16 cellular contexts compared by ENCODE assay signal in the genomic region with DNA sequence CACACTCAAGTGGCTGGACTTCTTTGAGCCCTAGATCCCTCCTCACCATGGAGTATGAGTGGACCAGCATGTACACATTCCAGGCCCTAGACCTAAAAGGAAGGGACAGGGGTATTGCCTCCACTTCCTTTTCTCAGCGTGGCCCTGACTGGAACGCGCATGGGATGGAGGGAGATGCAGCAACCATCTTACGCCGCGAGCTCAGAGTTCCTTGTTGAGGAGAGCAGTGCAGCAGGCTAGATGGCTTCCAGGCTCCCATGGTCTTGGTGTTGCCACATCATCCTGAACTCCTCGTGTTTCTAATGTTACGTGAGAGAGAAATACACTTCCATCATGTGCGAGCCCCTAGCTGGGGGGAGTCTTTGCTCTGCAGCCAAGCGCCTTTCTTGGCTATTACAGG.
A peak's percentile ranks its signal among the peaks of the same experiment; 100 is the strongest.
DNase-seq lines count a peak whose midpoint lies in the region; ATAC-seq and TF ChIP-seq lines count a peak whose summit lies in the region.
"Had no signal": no experiment of that assay in that cellular context is flagged by ENCODE, and none has a peak within 500 bp of the region (broad histone marks: within the 10 kb centered on the region; RNA-seq: fewer than 3 reads in every experiment).

No MANE protein-coding gene starts in this region.

- peaks cover 15% of the 10 kb centered on the region for H3K4me1 Mint-ChIP-seq in endodermal cell
- peaks cover 44% of the 10 kb centered on the region for H3K4me1 Mint-ChIP-seq in neural progenitor cell
- H3K4me1 Mint-ChIP-seq in stimulated activated effector memory CD8-positive, alpha-beta T cell treated with anti-CD3 and anti-CD28 coated beads, Interleukin-12 subunit alpha, Interleukin-12 subunit beta, amount 100 ng/mL, for 72 hours = no peaks in the 10 kb centered on the region

- ATAC-seq in left cardiac atrium (no peak), right cardiac atrium (no peak)
- ATAC-seq in stimulated activated effector memory CD8-positive, alpha-beta T cell treated with anti-CD3 and anti-CD28 coated beads, Interleukin-12 subunit alpha, Interleukin-12 subunit beta, amount 100 ng/mL, for 72 hours = no peak
- ATAC-seq: GM12878 had no signal

- H3K36me3 Mint-ChIP-seq in endodermal cell (ENCODE audit: low read depth) (no peaks in the 10 kb centered on the region), neural progenitor cell (no peaks in the 10 kb centered on the region)
- no peaks in the 10 kb centered on the region for H3K36me3 Mint-ChIP-seq in stimulated activated effector memory CD8-positive, alpha-beta T cell treated with anti-CD3 and anti-CD28 coated beads, Interleukin-12 subunit alpha, Interleukin-12 subunit beta, amount 100 ng/mL, for 72 hours

- TF ChIP-seq CTCF in endodermal cell (conservative IDR thresholded peaks at IDR 0.05) = no peak
- TF ChIP-seq CTCF in neural progenitor cell (IDR thresholded peaks at IDR 0.05) = no peak
- no peak for TF ChIP-seq CTCF in vagina (IDR thresholded peaks at IDR 0.05)

- H2AFZ ChIP-seq in neural progenitor cell (replicated peaks) = no peak overlapping the region

- H3K27me3 ChIP-seq in right cardiac atrium (ENCODE audit: control insufficient read depth, insufficient read depth) = no peaks in the 10 kb centered on the region
- H3K27me3 ChIP-seq in endodermal cell (ENCODE audit: control insufficient read depth, insufficient read depth, low read length, poor library complexity, severe bottlenecking) = no peaks in the 10 kb centered on the region
- H3K27me3 ChIP-seq in neural progenitor cell = no peaks in the 10 kb centered on the region
- H3K27me3 ChIP-seq in vagina = no peaks in the 10 kb centered on the region

- H3K9ac ChIP-seq in endodermal cell (ENCODE audit: extremely low read depth, low read length, poor library complexity, severe bottlenecking) (no peak overlapping the region), neural progenitor cell (no peak overlapping the region)

- H3K27ac ChIP-seq in right cardiac atrium (ENCODE audit: low read length) (no peak overlapping the region), endodermal cell (ENCODE audit: low read depth, low read length) (no peak overlapping the region), neural progenitor cell (no peak overlapping the region), vagina (peak overlapping the region; percentile 65)

- peaks cover 12% of the 10 kb centered on the region for H4K20me1 ChIP-seq in neural progenitor cell (ENCODE audit: low read depth)

- H3K4me1 ChIP-seq in right cardiac atrium (ENCODE audit: control insufficient read depth, insufficient read depth, low read length) (no peaks in the 10 kb centered on the region), endodermal cell (ENCODE audit: control insufficient read depth, insufficient read depth, low read length) (no peaks in the 10 kb centered on the region), neural progenitor cell (peaks cover 15% of the 10 kb centered on the region), vagina (peaks cover 27% of the 10 kb centered on the region)

- peaks cover 12% of the 10 kb centered on the region for H3K27me3 Mint-ChIP-seq in endodermal cell (ENCODE audit: insufficient read depth)
- peaks cover 6% of the 10 kb centered on the region for H3K27me3 Mint-ChIP-seq in neural progenitor cell (ENCODE audit: insufficient read depth, low read depth)

- H3K27ac Mint-ChIP-seq in endodermal cell (no peak overlapping the region), neural progenitor cell (peak overlapping the region; percentile 42)
- no peak overlapping the region for H3K27ac Mint-ChIP-seq in stimulated activated effector memory CD8-positive, alpha-beta T cell treated with anti-CD3 and anti-CD28 coated beads, Interleukin-12 subunit alpha, Interleukin-12 subunit beta, amount 100 ng/mL, for 72 hours

- H3K9me3 ChIP-seq in right cardiac atrium (ENCODE audit: control insufficient read depth, low read length) (no peaks in the 10 kb centered on the region), endodermal cell (ENCODE audit: control insufficient read depth, low read length) (no peaks in the 10 kb centered on the region), neural progenitor cell (ENCODE audit: low read depth) (no peaks in the 10 kb centered on the region), vagina (no peaks in the 10 kb centered on the region)

- H3K9me3 Mint-ChIP-seq in endodermal cell = peaks cover 12% of the 10 kb centered on the region
- H3K9me3 Mint-ChIP-seq in neural progenitor cell = peaks cover 3% of the 10 kb centered on the region
- no peaks in the 10 kb centered on the region for H3K9me3 Mint-ChIP-seq in stimulated activated effector memory CD8-positive, alpha-beta T cell treated with anti-CD3 and anti-CD28 coated beads, Interleukin-12 subunit alpha, Interleukin-12 subunit beta, amount 100 ng/mL, for 72 hours

- H3K4me2 ChIP-seq in neural progenitor cell = no peak overlapping the region

- DNase-seq in left cardiac atrium = peak; percentile 3
- DNase-seq in right cardiac atrium = no peak
- peak; percentile 9 for DNase-seq in endodermal cell
- DNase-seq in neural progenitor cell (ENCODE audit: low spot score) = no peak
- no peak for DNase-seq in vagina (ENCODE audit: extremely low spot score in 2 of 2)
- DNase-seq in SKM-1 (lab: John Stamatoyannopoulos, UW; ENCODE audit: unreplicated experiment) = no peak
- no peak for DNase-seq in stimulated activated effector memory CD8-positive, alpha-beta T cell treated with anti-CD3 and anti-CD28 coated beads, Interleukin-12 subunit alpha, Interleukin-12 subunit beta, amount 100 ng/mL, for 72 hours (ENCODE audit: low spot score in 2 of 2)
- DNase-seq: C1 segment of cervical spinal cord, GDM1, KBM-7, NCI-H1436, NCI-H2029, NCI-H2171, NCI-H446 treated with DMSO at 0.1 percent for 48 hours, RPMI8226 had no signal

- no peak overlapping the region for H3K4me3 ChIP-seq in right cardiac atrium (ENCODE audit: low read length)
- H3K4me3 ChIP-seq in endodermal cell (ENCODE audit: low read length) = no peak overlapping the region
- no peak overlapping the region for H3K4me3 ChIP-seq in neural progenitor cell
- no peak overlapping the region for H3K4me3 ChIP-seq in vagina
- H3K4me3 ChIP-seq: GM12878 had no signal

- no peak for TF ChIP-seq POLR2A in vagina (IDR thresholded peaks at IDR 0.05)

- H3K4me3 Mint-ChIP-seq in endodermal cell = no peak overlapping the region
- no peak overlapping the region for H3K4me3 Mint-ChIP-seq in neural progenitor cell
- no peak overlapping the region for H3K4me3 Mint-ChIP-seq in stimulated activated effector memory CD8-positive, alpha-beta T cell treated with anti-CD3 and anti-CD28 coated beads, Interleukin-12 subunit alpha, Interleukin-12 subunit beta, amount 100 ng/mL, for 72 hours

- H3F3A ChIP-seq in neural progenitor cell (ENCODE audit: low read depth) = peaks cover 15% of the 10 kb centered on the region

- 93% methylated on average over 10 of the region's 10 CpGs for WGBS in right cardiac atrium
- WGBS in endodermal cell (ENCODE audit: insufficient coverage in 1 of 2, insufficient read length in 1 of 2), 2 experiments = 96 to 97% methylated on average over 9 to 10 of the region's 10 CpGs

- intact Hi-C loops in left cardiac atrium (cut with DNase I) = no loop called here
- intact Hi-C loops in right cardiac atrium (cut with DNase I) = no loop called here
- intact Hi-C loops in vagina (cut with DNase I) = no loop called here

- H3K36me3 ChIP-seq in endodermal cell (ENCODE audit: control insufficient read depth, insufficient read depth, low read length) = no peaks in the 10 kb centered on the region
- H3K36me3 ChIP-seq in neural progenitor cell = no peaks in the 10 kb centered on the region
- H3K36me3 ChIP-seq in vagina = no peaks in the 10 kb centered on the region

- H3K79me2 ChIP-seq in neural progenitor cell (ENCODE audit: low read depth) = no peaks in the 10 kb centered on the region

Comparison
In these comparisons a context has a peak if more than half of its experiments do, and no peak if none do; other contexts are left out.
1. DNase-seq: peak in left cardiac atrium (single experiment) and endodermal cell (single experiment); none in right cardiac atrium (0 of 3), neural progenitor cell (single experiment), vagina (0 of 2), SKM-1 (single experiment) and stimulated activated effector memory CD8-positive, alpha-beta T cell treated with anti-CD3 and anti-CD28 coated beads, Interleukin-12 subunit alpha, Interleukin-12 subunit beta, amount 100 ng/mL, for 72 hours (0 of 2).